Comparison of ENCODE assay signal across 23 cellular contexts in the genomic region with DNA sequence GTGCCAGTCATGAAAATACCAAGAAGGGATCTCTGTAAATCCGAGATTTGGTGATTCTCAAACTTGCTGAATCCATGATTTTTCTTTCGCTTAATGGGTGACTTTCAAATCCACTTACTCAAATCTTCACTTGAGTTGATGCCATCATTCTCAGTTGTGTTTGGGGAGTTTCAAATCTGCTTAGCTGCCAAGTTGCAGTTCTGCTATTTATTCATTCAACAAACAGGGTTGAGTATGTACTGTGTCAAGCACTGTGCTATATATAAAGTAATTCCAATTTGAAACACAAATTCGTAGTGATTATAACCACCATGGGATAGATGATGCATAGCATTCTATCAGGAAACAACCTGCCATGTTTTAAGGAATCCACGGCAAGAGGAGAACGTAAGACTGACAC.
"Had no signal": no experiment of that assay in that cellular context is flagged by ENCODE, and none has a peak within 500 bp of the region (broad histone marks: within the 10 kb centered on the region; RNA-seq: fewer than 3 reads in every experiment).

No MANE protein-coding gene starts in this region.

- H3K9me3 Mint-ChIP-seq: activated CD4-positive, alpha-beta memory T cell treated with anti-CD3 and anti-CD28 coated beads for 36 hours; activated naive CD4-positive, alpha-beta T cell treated with anti-CD3 and anti-CD28 coated beads, Interleukin-2, amount 10 ng/mL, durations not matched to agents 7 days and 5 days had no signal

- H3K4me3 Mint-ChIP-seq: activated CD4-positive, alpha-beta memory T cell treated with anti-CD3 and anti-CD28 coated beads for 36 hours; activated CD4-positive, alpha-beta T cell treated with anti-CD3 and anti-CD28 coated beads for 36 hours; activated CD4-positive, alpha-beta T cell treated with anti-CD3 and anti-CD28 coated beads, Interleukin-2, amount 10 ng/mL, durations not matched to agents 24 days and 14 days; activated CD8-positive, alpha-beta memory T cell treated with anti-CD3 and anti-CD28 coated beads, Interleukin-2, amount 10 ng/mL, durations not matched to agents 7 days and 5 days; activated CD8-positive, alpha-beta T cell treated with anti-CD3 and anti-CD28 coated beads, Interleukin-2, amount 10 ng/mL, durations not matched to agents 7 days and 5 days; activated naive CD4-positive, alpha-beta T cell treated with anti-CD3 and anti-CD28 coated beads, Interleukin-2, amount 10 ng/mL, durations not matched to agents 7 days and 5 days; activated naive CD8-positive, alpha-beta T cell treated with anti-CD3 and anti-CD28 coated beads, Interleukin-2, amount 10 ng/mL, durations not matched to agents 7 days and 5 days; brain had no signal

- H3K4me1 Mint-ChIP-seq: activated CD4-positive, alpha-beta T cell treated with anti-CD3 and anti-CD28 coated beads for 36 hours; activated CD4-positive, alpha-beta T cell treated with anti-CD3 and anti-CD28 coated beads, Interleukin-2, amount 10 ng/mL, durations not matched to agents 24 days and 14 days; activated CD8-positive, alpha-beta memory T cell treated with anti-CD3 and anti-CD28 coated beads, Interleukin-2, amount 10 ng/mL, durations not matched to agents 7 days and 5 days; activated naive CD4-positive, alpha-beta T cell treated with anti-CD3 and anti-CD28 coated beads, Interleukin-2, amount 10 ng/mL, durations not matched to agents 7 days and 5 days; activated naive CD8-positive, alpha-beta T cell treated with anti-CD3 and anti-CD28 coated beads, Interleukin-2, amount 10 ng/mL, durations not matched to agents 7 days and 5 days; brain had no signal

- ATAC-seq: activated CD4-positive, alpha-beta T cell treated with anti-CD3 and anti-CD28 coated beads for 36 hours; activated CD8-positive, alpha-beta memory T cell treated with anti-CD3 and anti-CD28 coated beads, Interleukin-2, amount 10 ng/mL, durations not matched to agents 7 days and 5 days; activated CD8-positive, alpha-beta T cell treated with anti-CD3 and anti-CD28 coated beads, Interleukin-2, amount 10 ng/mL, durations not matched to agents 7 days and 5 days; activated naive CD4-positive, alpha-beta T cell treated with anti-CD3 and anti-CD28 coated beads, Interleukin-2, amount 50 U/mL, for 72 hours; gastroesophageal sphincter had no signal

- H3K36me3 Mint-ChIP-seq: activated CD4-positive, alpha-beta memory T cell treated with anti-CD3 and anti-CD28 coated beads for 36 hours; activated CD8-positive, alpha-beta memory T cell treated with anti-CD3 and anti-CD28 coated beads, Interleukin-2, amount 10 ng/mL, durations not matched to agents 7 days and 5 days; activated naive CD4-positive, alpha-beta T cell treated with anti-CD3 and anti-CD28 coated beads, Interleukin-2, amount 10 ng/mL, durations not matched to agents 7 days and 5 days; activated naive CD4-positive, alpha-beta T cell treated with anti-CD3 and anti-CD28 coated beads, Interleukin-2, amount 50 U/mL, for 72 hours; activated naive CD8-positive, alpha-beta T cell treated with anti-CD3 and anti-CD28 coated beads, Interleukin-2, amount 10 ng/mL, durations not matched to agents 7 days and 5 days; brain had no signal

- H3K27ac Mint-ChIP-seq: activated CD4-positive, alpha-beta memory T cell treated with anti-CD3 and anti-CD28 coated beads for 36 hours; activated CD4-positive, alpha-beta T cell treated with anti-CD3 and anti-CD28 coated beads for 36 hours; activated CD4-positive, alpha-beta T cell treated with anti-CD3 and anti-CD28 coated beads, Interleukin-2, amount 10 ng/mL, durations not matched to agents 24 days and 14 days; activated CD8-positive, alpha-beta memory T cell treated with anti-CD3 and anti-CD28 coated beads, Interleukin-2, amount 10 ng/mL, durations not matched to agents 7 days and 5 days; activated CD8-positive, alpha-beta T cell treated with anti-CD3 and anti-CD28 coated beads, Interleukin-2, amount 10 ng/mL, durations not matched to agents 7 days and 5 days; activated naive CD4-positive, alpha-beta T cell treated with anti-CD3 and anti-CD28 coated beads, Interleukin-2, amount 10 ng/mL, durations not matched to agents 7 days and 5 days; activated naive CD4-positive, alpha-beta T cell treated with anti-CD3 and anti-CD28 coated beads, Interleukin-2, amount 50 U/mL, for 72 hours; activated naive CD8-positive, alpha-beta T cell treated with anti-CD3 and anti-CD28 coated beads, Interleukin-2, amount 10 ng/mL, durations not matched to agents 7 days and 5 days; brain had no signal

- DNase-seq: activated CD4-positive, alpha-beta memory T cell treated with anti-CD3 and anti-CD28 coated beads for 36 hours; activated CD4-positive, alpha-beta T cell treated with anti-CD3 and anti-CD28 coated beads for 36 hours; activated CD4-positive, alpha-beta T cell treated with anti-CD3 and anti-CD28 coated beads, Interleukin-2, amount 10 ng/mL, durations not matched to agents 24 days and 14 days; activated CD4-positive, CD25-positive, alpha-beta regulatory T cell; activated CD4-positive, CD25-positive, alpha-beta regulatory T cell treated with anti-CD3 and anti-CD28 coated beads, Interleukin-2, amount 50 U/mL, for 72 hours; activated CD8-positive, alpha-beta memory T cell treated with anti-CD3 and anti-CD28 coated beads, Interleukin-2, amount 10 ng/mL, durations not matched to agents 7 days and 5 days; activated CD8-positive, alpha-beta memory T cell treated with anti-CD3 and anti-CD28 coated beads, Interleukin-2, amount 50 U/mL, for 4 hours; activated CD8-positive, alpha-beta T cell treated with anti-CD3 and anti-CD28 coated beads, Interleukin-2, amount 10 ng/mL, durations not matched to agents 7 days and 5 days; activated gamma-delta T cell; activated naive CD4-positive, alpha-beta T cell; activated naive CD4-positive, alpha-beta T cell treated with anti-CD3 and anti-CD28 coated beads, Interleukin-2, amount 10 ng/mL, durations not matched to agents 7 days and 5 days; activated naive CD8-positive, alpha-beta T cell treated with anti-CD3 and anti-CD28 coated beads, Interleukin-2, amount 10 ng/mL, durations not matched to agents 7 days and 5 days; activated T-cell treated with anti-CD3 and anti-CD28 coated beads, Interleukin-2, amount 50 U/mL, for 1 hour; central memory CD4-positive, alpha-beta T cell; cerebellar nuclear complex; colonic mucosa; effector CD8-positive, alpha-beta T cell; esophagus squamous epithelium; foreskin melanocyte; T-helper 2 cell had no signal

- H3K27me3 Mint-ChIP-seq: activated CD4-positive, alpha-beta memory T cell treated with anti-CD3 and anti-CD28 coated beads for 36 hours; activated CD4-positive, alpha-beta T cell treated with anti-CD3 and anti-CD28 coated beads for 36 hours; activated CD4-positive, alpha-beta T cell treated with anti-CD3 and anti-CD28 coated beads, Interleukin-2, amount 10 ng/mL, durations not matched to agents 24 days and 14 days; activated CD8-positive, alpha-beta memory T cell treated with anti-CD3 and anti-CD28 coated beads, Interleukin-2, amount 10 ng/mL, durations not matched to agents 7 days and 5 days; activated naive CD4-positive, alpha-beta T cell treated with anti-CD3 and anti-CD28 coated beads, Interleukin-2, amount 10 ng/mL, durations not matched to agents 7 days and 5 days; activated naive CD8-positive, alpha-beta T cell treated with anti-CD3 and anti-CD28 coated beads, Interleukin-2, amount 10 ng/mL, durations not matched to agents 7 days and 5 days had no signal
